ENCODE assay signal across 9 cellular contexts in the genomic region with DNA sequence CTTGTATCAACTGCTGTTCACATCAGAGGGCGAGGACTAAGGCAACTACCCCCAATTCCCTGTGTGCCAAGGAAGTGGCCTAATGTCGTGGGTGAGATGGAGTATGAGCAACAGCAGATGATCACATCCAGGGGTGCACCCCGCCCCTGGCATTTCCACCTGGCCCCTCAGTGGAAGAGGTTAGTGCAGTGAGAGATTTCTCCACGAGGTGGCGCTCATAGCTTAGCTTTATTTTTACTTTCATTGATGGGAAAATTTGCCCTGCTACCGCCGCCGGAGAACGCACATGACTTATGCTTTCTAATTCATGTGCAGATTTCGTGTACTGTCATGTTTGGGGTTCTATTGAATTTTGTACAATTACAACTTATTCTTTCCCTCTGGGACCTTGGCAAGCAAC.
DNase-seq lines count a peak whose midpoint lies in the region; ATAC-seq, FAIRE-seq and TF ChIP-seq lines count a peak whose summit lies in the region.
"Had no signal": no experiment of that assay in that cellular context is flagged by ENCODE, and none has a peak within 500 bp of the region (broad histone marks: within the 10 kb centered on the region; RNA-seq: fewer than 3 reads in every experiment).

No MANE protein-coding gene starts in this region.

- peak overlapping the region in 4 of 5 experiments; percentile 31 to 71 (median 67) for H3K4me3 Mint-ChIP-seq in brain
- H3K4me3 Mint-ChIP-seq: T-helper 1 cell treated with Interleukin-12 subunit alpha and Interleukin-12 subunit beta and Interleukin-4 antibody, amounts not matched to agents 30 μg/mL and 1 μg/mL, for 36 hours had no signal

- no peaks in the 10 kb centered on the region for H3K9me1 ChIP-seq in keratinocyte (ENCODE audit: control insufficient read depth, extremely low read depth, insufficient read depth, low read length)

- H3K4me3 ChIP-seq in keratinocyte (ENCODE audit: control insufficient read depth in 2 of 3, extremely low read depth in 1 of 3, insufficient read depth in 2 of 3, low read depth in 1 of 3, low read length in 3 of 3) = no peak overlapping the region

- no peak overlapping the region for H3K9ac ChIP-seq in keratinocyte (ENCODE audit: control insufficient read depth, extremely low read depth, insufficient read depth, low read length)

- H3K4me2 ChIP-seq in keratinocyte (ENCODE audit: control insufficient read depth, extremely low read depth, insufficient read depth, low read depth, low read length) = peak overlapping the region; percentile 43

- H3K27me3 ChIP-seq in keratinocyte (ENCODE audit: control insufficient read depth, extremely low read depth, insufficient read depth, low read length) = peaks cover 3% of the 10 kb centered on the region

- DNase-seq in G401 (ENCODE audit: low spot score) (peak; percentile 37), M059J (ENCODE audit: low read depth) (peak; percentile 22), RPMI7951 (ENCODE audit: low read depth) (peak; percentile 14), keratinocyte (ENCODE audit: low read depth, low spot score) (peak; percentile 13)
- DNase-seq in stimulated activated CD4-positive, alpha-beta T cell treated with anti-CD3 and anti-CD28 coated beads, TNF-alpha, amount 100 ng/mL, for 24 hours (ENCODE audit: low read depth in 3 of 3) = peak; percentile 6 to 50 (median 12)

- FAIRE-seq in keratinocyte (lab: Jason Lieb, UNC) = peak; percentile 57

- H3K4me1 Mint-ChIP-seq in brain = peaks cover 40% of the 10 kb centered on the region

- no peaks in the 10 kb centered on the region for H3K79me2 ChIP-seq in keratinocyte (ENCODE audit: control insufficient read depth, insufficient read depth, low read length)

- H4K20me1 ChIP-seq in keratinocyte (ENCODE audit: control insufficient read depth, extremely low read depth, insufficient read depth, low read length) = no peaks in the 10 kb centered on the region

- no peak overlapping the region for H2AFZ ChIP-seq in keratinocyte (ENCODE audit: control insufficient read depth, low read length)

- H3K9me3 ChIP-seq in keratinocyte (ENCODE audit: control insufficient read depth, low read depth, low read length) = no peaks in the 10 kb centered on the region

- H3K27me3 Mint-ChIP-seq in brain = peaks cover 12% of the 10 kb centered on the region

- TF ChIP-seq CTCF in brain (conservative IDR thresholded peaks at IDR 0.05) (peak; percentile 83 to 96), keratinocyte (optimal IDR thresholded peaks at IDR 0.05 in 1 of 3, IDR thresholded peaks at IDR 0.05 in 1 of 3, conservative IDR thresholded peaks at IDR 0.05 in 1 of 3; ENCODE audit: extremely low read depth in 1 of 3, insufficient read depth in 2 of 3, low read length in 3 of 3) (peak; percentile 65 to 81 (median 79))

- H3K27ac Mint-ChIP-seq in brain = peak overlapping the region in 4 of 5 experiments; percentile 18 to 88 (median 44)
- H3K27ac Mint-ChIP-seq: T-helper 1 cell treated with Interleukin-12 subunit alpha and Interleukin-12 subunit beta and Interleukin-4 antibody, amounts not matched to agents 30 μg/mL and 1 μg/mL, for 36 hours had no signal

- in situ Hi-C loops in G401 (cut with HindIII; ENCODE audit: low sequenced_read_pairs) = no loop called here

- H3K9me3 Mint-ChIP-seq in brain = peaks cover 13 to 22% (median 18%) of the 10 kb centered on the region in 5 experiments
- H3K9me3 Mint-ChIP-seq: T-helper 1 cell treated with Interleukin-12 subunit alpha and Interleukin-12 subunit beta and Interleukin-4 antibody, amounts not matched to agents 30 μg/mL and 1 μg/mL, for 36 hours had no signal

- no peaks in the 10 kb centered on the region for H3K36me3 Mint-ChIP-seq in brain

- no peaks in the 10 kb centered on the region for H3K36me3 ChIP-seq in keratinocyte (ENCODE audit: control insufficient read depth in 2 of 2, extremely low read depth in 1 of 2, insufficient read depth in 2 of 2, low read length in 2 of 2)

- H3K27ac ChIP-seq in keratinocyte (ENCODE audit: control insufficient read depth, insufficient read depth, low read length) = no peak overlapping the region

- dilution Hi-C loops in keratinocyte (cut with MboI; ENCODE audit: extremely low pct_ligation_motif_present, low sequenced_read_pairs) = no loop called here

- ATAC-seq in GM21786 (IDR thresholded peaks at IDR 0.05; ENCODE audit: unreplicated experiment) (peak; percentile 71), HG03139 (IDR thresholded peaks at IDR 0.05; ENCODE audit: unreplicated experiment) (no peak)

- no peaks in the 10 kb centered on the region for H3K4me1 ChIP-seq in keratinocyte (ENCODE audit: control insufficient read depth, extremely low read depth, insufficient read depth, low read length)
